Comparison of ENCODE assay signal across 1 cellular context in genomic region chr1:54107131-54107530, GRCh38.
A peak's percentile ranks its signal among the peaks of the same experiment; 100 is the strongest.
TF ChIP-seq lines count a peak whose summit lies in the region.

No MANE protein-coding gene starts in this region.

TF ChIP-seq in HepG2, 621 proteins besides CTCF, POLR2A, EP300 and RAD21:
- TF ChIP-seq NR1H2 (CRISPR knock-in tag; IDR thresholded peaks at IDR 0.05; ENCODE audit: borderline replicate concordance, low read depth) (no peak), ZSCAN9 (CRISPR knock-in tag; IDR thresholded peaks at IDR 0.05; ENCODE audit: borderline replicate concordance) (no peak), STAG1 (CRISPR knock-in tag; IDR thresholded peaks at IDR 0.05) (peak; percentile 46)
